ENCODE assay signal across 11 cellular contexts in genomic region chr3:61821823-61822251, GRCh38.
DNase-seq lines count a peak whose midpoint lies in the region; ATAC-seq and TF ChIP-seq lines count a peak whose summit lies in the region.
"Had no signal": no experiment of that assay in that cellular context is flagged by ENCODE, and none has a peak within 500 bp of the region (broad histone marks: within the 10 kb centered on the region; RNA-seq: fewer than 3 reads in every experiment).

No MANE protein-coding gene starts in this region.

- TF ChIP-seq CTCF in tibial artery (IDR thresholded peaks at IDR 0.05) (no peak), upper lobe of right lung (IDR thresholded peaks at IDR 0.05) (no peak)

- H3K36me3 ChIP-seq in tibial artery (no peaks in the 10 kb centered on the region), upper lobe of right lung (no peaks in the 10 kb centered on the region)

- H3K27ac ChIP-seq in caudate nucleus (ENCODE audit: low read depth, low read length) (peak overlapping the region; percentile 49), tibial artery (peak overlapping the region; percentile 59 to 75), upper lobe of right lung (no peak overlapping the region)
- H3K27ac ChIP-seq: SK-N-MC had no signal

- H3K4me1 ChIP-seq in tibial artery (peaks cover 0 to 75% (median 24%) of the 10 kb centered on the region in 4 donors), upper lobe of right lung (peaks cover 16% of the 10 kb centered on the region)

- intact Hi-C loops in tibial artery (cut with DNase I; ENCODE audit: low total_unique reads), result no loop called here
- intact Hi-C loops in upper lobe of right lung (cut with DNase I), result no loop called here

- DNase-seq in NCI-H446 treated with DMSO at 0.1 percent for 48 hours (lab: John Stamatoyannopoulos, UW) (peak; percentile 73), caudate nucleus (lab: John Stamatoyannopoulos, UW) (peak in 1 of 61 donors; percentile 7), iris pigment epithelial cell (ENCODE audit: low read depth) (peak; percentile 36), tibial artery (no peak), DMS114 treated with DMSO at 0.1 percent for 48 hours (lab: John Stamatoyannopoulos, UW; ENCODE audit: unreplicated experiment) (no peak), upper lobe of right lung (no peak), HK-2 (ENCODE audit: unreplicated experiment) (no peak)
- DNase-seq: activated CD4-positive, alpha-beta T cell treated with anti-CD3 and anti-CD28 coated beads for 4 hours; DMS153; hypothalamus had no signal

- H3K4me3 ChIP-seq in tibial artery (peak overlapping the region in 1 of 2 donors; percentile 4), upper lobe of right lung (no peak overlapping the region)
- H3K4me3 ChIP-seq: SK-N-MC had no signal

- no peaks in the 10 kb centered on the region for H3K9me3 ChIP-seq in tibial artery
- no peaks in the 10 kb centered on the region for H3K9me3 ChIP-seq in upper lobe of right lung

- H3K27me3 ChIP-seq in tibial artery (no peaks in the 10 kb centered on the region), upper lobe of right lung (no peaks in the 10 kb centered on the region)

- ATAC-seq in upper lobe of right lung, result no peak

Comparison
In these comparisons a context has a peak if more than half of its experiments do, and no peak if none do; other contexts are left out.
1. DNase-seq: peak in NCI-H446 treated with DMSO at 0.1 percent for 48 hours (single experiment) and iris pigment epithelial cell (single experiment); none in tibial artery (0 of 2), DMS114 treated with DMSO at 0.1 percent for 48 hours (single experiment), upper lobe of right lung (single experiment) and HK-2 (single experiment).